In the genomic region with DNA sequence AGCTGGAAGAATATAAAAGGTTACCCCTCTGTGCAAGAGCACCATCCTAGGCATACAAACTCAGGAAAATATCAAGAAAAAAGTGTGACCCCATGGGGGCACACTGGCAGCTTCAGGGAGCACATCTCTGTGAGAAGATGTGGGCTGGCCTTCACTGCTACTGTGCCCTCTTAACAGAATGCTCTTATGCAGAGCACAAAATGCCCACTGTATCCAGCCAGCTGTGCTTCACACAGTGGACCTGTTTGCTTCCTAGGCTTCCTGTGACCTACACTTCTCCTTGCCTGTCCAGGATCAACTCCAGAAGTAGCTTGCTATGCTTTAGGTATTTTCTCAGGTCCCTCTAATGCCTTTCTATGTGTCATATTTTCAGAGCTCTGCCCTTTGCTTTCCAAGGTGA, we compare ENCODE assay signal across 19 cellular contexts.
DNase-seq lines count a peak whose midpoint lies in the region; ATAC-seq and TF ChIP-seq lines count a peak whose summit lies in the region.
"Had no signal": no experiment of that assay in that cellular context is flagged by ENCODE, and none has a peak within 500 bp of the region (broad histone marks: within the 10 kb centered on the region; RNA-seq: fewer than 3 reads in every experiment).

No MANE protein-coding gene starts in this region.

- no peak for TF ChIP-seq CTCF in RWPE2 (IDR thresholded peaks at IDR 0.05; ENCODE audit: poor library complexity, severe bottlenecking)

- H3K27me3 ChIP-seq in RWPE2 (ENCODE audit: insufficient read depth, poor library complexity, severe bottlenecking), result no peaks in the 10 kb centered on the region
- H3K27me3 ChIP-seq: BLaER1 had no signal

- no peak overlapping the region for H3K4me3 ChIP-seq in RWPE2 (ENCODE audit: severe bottlenecking)
- H3K4me3 ChIP-seq: A549, BLaER1, K562 had no signal

- no peak for DNase-seq in RWPE2 (ENCODE audit: low spot score)
- peak; percentile 38 for DNase-seq in globus pallidus (ENCODE audit: low spot score)
- DNase-seq in pons (ENCODE audit: low spot score), result peak; percentile 73
- DNase-seq in HuH-7 (ENCODE audit: low spot score), result no peak
- DNase-seq: AML-193; Calu3; CD8-positive, alpha-beta T cell; DMS79 treated with DMSO at 0.1 percent for 48 hours; GF-D8; GOT3; H9; IMR-90 had no signal

- H3K27ac ChIP-seq in RWPE2 (ENCODE audit: poor library complexity, severe bottlenecking), result no peak overlapping the region
- H3K27ac ChIP-seq: A549, BLaER1, HL-60 had no signal

- H3K36me3 ChIP-seq in RWPE2 (ENCODE audit: low read depth), result no peaks in the 10 kb centered on the region
- H3K36me3 ChIP-seq: BLaER1 had no signal

- ATAC-seq in RWPE2 (ENCODE audit: low read depth), result 0 out of 3 replicates have a peak, but pooled peaks have one; percentile 35
- no peak for ATAC-seq in HG02798 (IDR thresholded peaks at IDR 0.05; ENCODE audit: poor library complexity, unreplicated experiment)
- no peak for ATAC-seq in HG03139 (IDR thresholded peaks at IDR 0.05; ENCODE audit: unreplicated experiment)
- ATAC-seq in HG02588 (IDR thresholded peaks at IDR 0.05; ENCODE audit: unreplicated experiment), result no peak
- ATAC-seq: A549; CD8-positive, alpha-beta T cell; K562 had no signal

- H3K9me3 ChIP-seq in RWPE2 (ENCODE audit: severe bottlenecking), result no peaks in the 10 kb centered on the region
- H3K9me3 ChIP-seq: A549, BLaER1 had no signal

- H3K4me1 ChIP-seq in RWPE2 (ENCODE audit: insufficient read depth, poor library complexity, severe bottlenecking), result no peaks in the 10 kb centered on the region
- H3K4me1 ChIP-seq: A549 had no signal

Comparison
In these comparisons a context has a peak if more than half of its experiments do, and no peak if none do; other contexts are left out.
1. DNase-seq: peak in globus pallidus (single experiment) and pons (single experiment); none in RWPE2 (single experiment) and HuH-7 (single experiment).